Comparison of ENCODE assay signal across 8 cellular contexts in the genomic region with DNA sequence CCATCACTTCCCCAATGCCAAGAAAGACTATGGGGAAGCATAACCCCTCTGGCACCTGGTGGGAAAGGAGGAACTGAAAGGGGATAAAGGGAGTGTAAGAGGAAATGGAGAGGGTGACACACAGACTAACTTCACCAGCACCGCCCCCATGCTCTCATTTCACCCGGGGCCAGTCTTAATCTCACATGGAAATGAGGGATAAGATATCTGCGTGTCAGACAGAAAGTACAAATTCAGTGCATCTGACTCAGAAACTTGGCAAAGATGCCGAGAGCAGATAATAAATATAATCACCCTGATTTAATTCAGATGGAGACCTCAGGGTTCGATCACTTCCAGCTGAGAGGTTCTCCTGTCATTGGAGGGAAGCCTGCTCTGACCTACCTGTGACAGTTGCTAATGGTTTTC.
DNase-seq lines count a peak whose midpoint lies in the region; ATAC-seq lines count a peak whose summit lies in the region.

No MANE protein-coding gene starts in this region.

- H3K9me3 ChIP-seq in Karpas-422 (ENCODE audit: low read length): no peaks in the 10 kb centered on the region

- H3K9ac ChIP-seq in Karpas-422 (ENCODE audit: low read length): peak overlapping the region; percentile 43

- ATAC-seq in left ventricle myocardium superior (peak; percentile 81), GM18517 (IDR thresholded peaks at IDR 0.05; ENCODE audit: unreplicated experiment) (no peak), HG03175 (IDR thresholded peaks at IDR 0.05; ENCODE audit: unreplicated experiment) (no peak)

- no peaks in the 10 kb centered on the region for H3K79me2 ChIP-seq in Karpas-422 (ENCODE audit: low read length)

- peaks cover 31% of the 10 kb centered on the region for H3K36me3 Mint-ChIP-seq in activated CD4-positive, alpha-beta memory T cell treated with anti-CD3 and anti-CD28 coated beads, Interleukin-2, amount 10 ng/mL, durations not matched to agents 7 days and 5 days (ENCODE audit: low read depth)
- H3K36me3 Mint-ChIP-seq in immature natural killer cell: no peaks in the 10 kb centered on the region

- H3K4me1 ChIP-seq in Karpas-422 (ENCODE audit: low read length): peaks cover 42% of the 10 kb centered on the region

- peaks cover 7% of the 10 kb centered on the region for H3K9me3 Mint-ChIP-seq in activated CD4-positive, alpha-beta memory T cell treated with anti-CD3 and anti-CD28 coated beads, Interleukin-2, amount 10 ng/mL, durations not matched to agents 7 days and 5 days
- no peaks in the 10 kb centered on the region for H3K9me3 Mint-ChIP-seq in immature natural killer cell

- POLR2A ChIA-PET in activated CD4-positive, alpha-beta memory T cell treated with anti-CD3 and anti-CD28 coated beads, Interleukin-2, amount 10 ng/mL, durations not matched to agents 7 days and 5 days (lab: Charles Lee): interaction anchor here (1.0 to 1.2 kb wide), 3 partner anchors 10 to 83 kb away, joined by 3 to 5 read pairs (median 4); no protein-coding TSS in a partner anchor

- H3K4me3 Mint-ChIP-seq in activated CD4-positive, alpha-beta memory T cell treated with anti-CD3 and anti-CD28 coated beads, Interleukin-2, amount 10 ng/mL, durations not matched to agents 7 days and 5 days: no peak overlapping the region
- H3K4me3 Mint-ChIP-seq in immature natural killer cell: no peak overlapping the region

- CTCF ChIA-PET in activated CD4-positive, alpha-beta memory T cell treated with anti-CD3 and anti-CD28 coated beads, Interleukin-2, amount 10 ng/mL, durations not matched to agents 7 days and 5 days (lab: Charles Lee): interaction anchor here (1.2 kb wide), 1 partner anchor 20 kb away, joined by 8 read pairs; no protein-coding TSS in a partner anchor

- peak; percentile 79 for DNase-seq in Karpas-422
- peak; percentile 44 for DNase-seq in activated CD4-positive, alpha-beta memory T cell treated with anti-CD3 and anti-CD28 coated beads, Interleukin-2, amount 10 ng/mL, durations not matched to agents 7 days and 5 days
- peak; percentile 65 for DNase-seq in left ventricle myocardium superior
- DNase-seq in stimulated activated CD4-positive, alpha-beta T cell treated with anti-CD3 and anti-CD28 coated beads, Interleukin-4, amount 100 ng/mL, for 48 hours (ENCODE audit: low read depth in 2 of 2): peak; percentile 38 to 45
- DNase-seq in immature natural killer cell: no peak
- no peak for DNase-seq in NCI-H1048 (lab: John Stamatoyannopoulos, UW)

- H4K20me1 ChIP-seq in Karpas-422 (ENCODE audit: insufficient read depth, low read depth, low read length): no peaks in the 10 kb centered on the region

- H3K9me2 ChIP-seq in Karpas-422 (replicated peaks; ENCODE audit: insufficient read depth, low read length): no peaks in the 10 kb centered on the region

- H3K27me3 Mint-ChIP-seq in activated CD4-positive, alpha-beta memory T cell treated with anti-CD3 and anti-CD28 coated beads, Interleukin-2, amount 10 ng/mL, durations not matched to agents 7 days and 5 days: no peaks in the 10 kb centered on the region
- peaks cover 0 to 3% (median 0%) of the 10 kb centered on the region in 3 donors for H3K27me3 Mint-ChIP-seq in immature natural killer cell (ENCODE audit: low read depth in 3 of 3)

- peak overlapping the region; percentile 73 for H2AFZ ChIP-seq in Karpas-422 (ENCODE audit: low read length)

- H3K27me3 ChIP-seq in Karpas-422 (ENCODE audit: low read length): no peaks in the 10 kb centered on the region

- H3K27ac ChIP-seq in Karpas-422 (ENCODE audit: low read length): peak overlapping the region; percentile 66

- H3K4me1 Mint-ChIP-seq in activated CD4-positive, alpha-beta memory T cell treated with anti-CD3 and anti-CD28 coated beads, Interleukin-2, amount 10 ng/mL, durations not matched to agents 7 days and 5 days: peaks cover 32% of the 10 kb centered on the region
- H3K4me1 Mint-ChIP-seq in immature natural killer cell: no peaks in the 10 kb centered on the region

- no peak overlapping the region for H3K27ac Mint-ChIP-seq in activated CD4-positive, alpha-beta memory T cell treated with anti-CD3 and anti-CD28 coated beads, Interleukin-2, amount 10 ng/mL, durations not matched to agents 7 days and 5 days
- no peak overlapping the region for H3K27ac Mint-ChIP-seq in immature natural killer cell

- intact Hi-C loops in left ventricle myocardium superior (cut with micrococcal nuclease): no loop called here

- peak overlapping the region; percentile 45 for H3K4me3 ChIP-seq in Karpas-422 (ENCODE audit: low read length)

- H3K4me2 ChIP-seq in Karpas-422 (ENCODE audit: low read depth, low read length, poor library complexity, severe bottlenecking): peak overlapping the region; percentile 68

- no peaks in the 10 kb centered on the region for H3K36me3 ChIP-seq in Karpas-422 (ENCODE audit: insufficient read depth, low read length)

Comparison
In these comparisons a context has a peak if more than half of its experiments do, and no peak if none do; other contexts are left out.
1. DNase-seq: peak in Karpas-422 (single experiment), activated CD4-positive, alpha-beta memory T cell treated with anti-CD3 and anti-CD28 coated beads, Interleukin-2, amount 10 ng/mL, durations not matched to agents 7 days and 5 days (single experiment), left ventricle myocardium superior (single experiment) and stimulated activated CD4-positive, alpha-beta T cell treated with anti-CD3 and anti-CD28 coated beads, Interleukin-4, amount 100 ng/mL, for 48 hours (2 of 2); none in immature natural killer cell (0 of 3) and NCI-H1048 (single experiment).